ENCODE assay signal across 8 cellular contexts in genomic region chr19:14221345-14221744, GRCh38. TPM values are rescaled to one million over a fixed set of nuclear protein-coding genes. Genes with fewer than 3 reads are reported as not detected.
DNase-seq lines count a peak whose midpoint lies in the region; ATAC-seq lines count a peak whose summit lies in the region.
"Not testable (repeated sequence)": the region's sequence is repeated elsewhere in the genome, so short reads cannot be mapped to it uniquely, and the experiment has no call there.

No MANE protein-coding gene starts in this region.

- H3K4me1 Mint-ChIP-seq in CD8-positive, alpha-beta memory T cell, result peaks cover 12 to 17% (median 13%) of the 10 kb centered on the region in 3 donors
- H3K4me1 Mint-ChIP-seq in T-helper 1 cell treated with Interleukin-12 subunit alpha and Interleukin-12 subunit beta and Interleukin-4 antibody, amounts not matched to agents 30 μg/mL and 1 μg/mL, for 36 hours (ENCODE audit: low read depth), result peaks cover 12% of the 10 kb centered on the region
- H3K4me1 Mint-ChIP-seq in central memory CD8-positive, alpha-beta T cell, result peaks cover 17% of the 10 kb centered on the region

- not testable (repeated sequence) for H3K9me3 Mint-ChIP-seq in CD8-positive, alpha-beta memory T cell; T-helper 1 cell treated with Interleukin-12 subunit alpha and Interleukin-12 subunit beta and Interleukin-4 antibody, amounts not matched to agents 30 μg/mL and 1 μg/mL, for 36 hours; central memory CD8-positive, alpha-beta T cell

- H3K4me3 ChIP-seq in CD8-positive, alpha-beta memory T cell (ENCODE audit: low read length), result not testable (repeated sequence)
- peak overlapping the region; percentile 35 for H3K4me3 ChIP-seq in Jurkat, Clone E6-1 (ENCODE audit: low read length)
- H3K4me3 ChIP-seq in iPS-18a (ENCODE audit: low read length), result peak overlapping the region; percentile 13

- H3K4me1 ChIP-seq in CD8-positive, alpha-beta memory T cell (ENCODE audit: insufficient read depth, low read length); iPS-18a (ENCODE audit: control insufficient read depth, low read depth, low read length): not testable (repeated sequence)

- not testable (repeated sequence) for H3K36me3 ChIP-seq in CD8-positive, alpha-beta memory T cell (ENCODE audit: insufficient read depth, low read length); iPS-18a (ENCODE audit: control insufficient read depth, low read depth, low read length)

- ATAC-seq in central memory CD8-positive, alpha-beta T cell (replicated peaks; ENCODE audit: extremely low read depth, poor library complexity, severe bottlenecking), result peak; percentile 92

- not testable (repeated sequence) for H3K27ac ChIP-seq in CD8-positive, alpha-beta memory T cell (ENCODE audit: low read depth, low read length); iPS-18a (ENCODE audit: low read length)

- not testable (repeated sequence) for H3K36me3 Mint-ChIP-seq in CD8-positive, alpha-beta memory T cell; T-helper 1 cell treated with Interleukin-12 subunit alpha and Interleukin-12 subunit beta and Interleukin-4 antibody, amounts not matched to agents 30 μg/mL and 1 μg/mL, for 36 hours (ENCODE audit: low read depth); central memory CD8-positive, alpha-beta T cell (ENCODE audit: insufficient read depth)

- peak overlapping the region in 7 of 8 donors; percentile 6 to 87 (median 70) for H3K27ac Mint-ChIP-seq in CD8-positive, alpha-beta memory T cell
- H3K27ac Mint-ChIP-seq in T-helper 1 cell treated with Interleukin-12 subunit alpha and Interleukin-12 subunit beta and Interleukin-4 antibody, amounts not matched to agents 30 μg/mL and 1 μg/mL, for 36 hours, result not testable (repeated sequence)
- peak overlapping the region; percentile 71 for H3K27ac Mint-ChIP-seq in central memory CD8-positive, alpha-beta T cell (ENCODE audit: low read depth)

- DNase-seq in CD8-positive, alpha-beta memory T cell, result peak; percentile 63 to 82 (median 71)
- DNase-seq in Jurkat, Clone E6-1 (ENCODE audit: low read depth, low spot score), result peak; percentile 62
- peak; percentile 65 for DNase-seq in activated T-cell treated with anti-CD3 and anti-CD28 coated beads for 24 hours (ENCODE audit: low read depth)
- peak; percentile 67 to 74 for DNase-seq in central memory CD8-positive, alpha-beta T cell (ENCODE audit: low spot score in 2 of 2)
- DNase-seq in retina, result peak; percentile 56
- peak; percentile 39 to 71 for DNase-seq in stimulated activated CD8-positive, alpha-beta memory T cell treated with anti-CD3 and anti-CD28 coated beads, Interleukin-7, amount 100 ng/mL, for 4 hours (ENCODE audit: low read depth in 2 of 2)

- not testable (repeated sequence) for H3K27me3 Mint-ChIP-seq in CD8-positive, alpha-beta memory T cell; T-helper 1 cell treated with Interleukin-12 subunit alpha and Interleukin-12 subunit beta and Interleukin-4 antibody, amounts not matched to agents 30 μg/mL and 1 μg/mL, for 36 hours (ENCODE audit: low read depth); central memory CD8-positive, alpha-beta T cell

- POLR2A ChIA-PET in CD8-positive, alpha-beta memory T cell (lab: Charles Lee), result not testable (repeated sequence)

- H3K9me3 ChIP-seq in CD8-positive, alpha-beta memory T cell (ENCODE audit: low read length); iPS-18a (ENCODE audit: control insufficient read depth, low read depth, low read length): not testable (repeated sequence)

- H3K4me3 Mint-ChIP-seq in CD8-positive, alpha-beta memory T cell, result peak overlapping the region in 6 of 7 donors; percentile 50 to 80 (median 68)
- peak overlapping the region; percentile 38 for H3K4me3 Mint-ChIP-seq in T-helper 1 cell treated with Interleukin-12 subunit alpha and Interleukin-12 subunit beta and Interleukin-4 antibody, amounts not matched to agents 30 μg/mL and 1 μg/mL, for 36 hours
- peak overlapping the region; percentile 64 for H3K4me3 Mint-ChIP-seq in central memory CD8-positive, alpha-beta T cell

- CTCF ChIA-PET in CD8-positive, alpha-beta memory T cell (lab: Charles Lee), result interaction anchor here (0.7 to 2.4 kb wide), 6 partner anchors 21 to 127 kb away, joined by 3 to 13 read pairs (median 3); no protein-coding TSS in a partner anchor

- not testable (repeated sequence) for H3K9ac ChIP-seq in iPS-18a (ENCODE audit: low read length)

- not testable (repeated sequence) for H3K27me3 ChIP-seq in CD8-positive, alpha-beta memory T cell (ENCODE audit: insufficient read depth, low read length, poor library complexity, severe bottlenecking); iPS-18a (ENCODE audit: control insufficient read depth, insufficient read depth, low read length)

RNA-seq across cellular contexts. Expression of gene ADGRL1, which starts 15.4 kb away (rescaled TPM):
- total RNA-seq in CD8-positive, alpha-beta memory T cell, result 1 to 10 TPM; 5.8 TPM
- 0.81 TPM for polyA plus RNA-seq in CD8-positive, alpha-beta memory T cell
- 19.4 TPM for polyA plus RNA-seq in Jurkat, Clone E6-1 (2012; ENCODE audit: insufficient read depth, insufficient read length)
